8 cellular contexts compared by ENCODE assay signal in genomic region chr1:110035236-110035752, GRCh38. TPM values are rescaled to one million over a fixed set of nuclear protein-coding genes. Genes with fewer than 3 reads are reported as not detected.
DNase-seq lines count a peak whose midpoint lies in the region; ATAC-seq and TF ChIP-seq lines count a peak whose summit lies in the region.

No MANE protein-coding gene starts in this region.

- CTCF ChIA-PET in activated CD8-positive, alpha-beta T cell treated with anti-CD3 and anti-CD28 coated beads, Interleukin-2, amount 10 ng/mL, durations not matched to agents 7 days and 5 days (lab: Charles Lee), result interaction anchor here (0.8 to 5.9 kb wide), 15 partner anchors 13 to 541 kb away, joined by 3 to 41 read pairs (median 4); partner anchors contain the start of genes AHCYL1 and CYB561D1

- H3K36me3 Mint-ChIP-seq in activated CD8-positive, alpha-beta T cell treated with anti-CD3 and anti-CD28 coated beads, Interleukin-2, amount 10 ng/mL, durations not matched to agents 7 days and 5 days (ENCODE audit: low read depth), result peaks cover 21% of the 10 kb centered on the region
- peaks cover 4 to 18% (median 9%) of the 10 kb centered on the region in 3 donors for H3K36me3 Mint-ChIP-seq in immature natural killer cell

- H3K4me3 ChIP-seq in GM12865 (ENCODE audit: low read depth, low read length) (peak overlapping the region; percentile 72), stomach smooth muscle (ENCODE audit: low read length in 2 of 2) (peak overlapping the region; percentile 85 to 93)

- peaks cover 20 to 24% of the 10 kb centered on the region in 2 donors for H3K36me3 ChIP-seq in stomach smooth muscle (ENCODE audit: control insufficient read depth in 2 of 2, insufficient read depth in 2 of 2, low read length in 2 of 2)

- DNase-seq in GM12865 (ENCODE audit: low read depth) (no peak), immature natural killer cell (no peak), NCI-H128 (lab: John Stamatoyannopoulos, UW; ENCODE audit: unreplicated experiment) (no peak)
- no peak for DNase-seq in activated CD8-positive, alpha-beta T cell treated with anti-CD3 and anti-CD28 coated beads, Interleukin-2, amount 10 ng/mL, durations not matched to agents 7 days and 5 days
- no peak for DNase-seq in activated CD8-positive, alpha-beta memory T cell treated with anti-CD3 and anti-CD28 coated beads, Interleukin-2, amount 50 U/mL, for 48 hours

- no peaks in the 10 kb centered on the region for H3K9me3 Mint-ChIP-seq in activated CD8-positive, alpha-beta T cell treated with anti-CD3 and anti-CD28 coated beads, Interleukin-2, amount 10 ng/mL, durations not matched to agents 7 days and 5 days (ENCODE audit: insufficient read depth)
- no peaks in the 10 kb centered on the region for H3K9me3 Mint-ChIP-seq in immature natural killer cell

- peak overlapping the region; percentile 66 for H3K27ac Mint-ChIP-seq in activated CD8-positive, alpha-beta T cell treated with anti-CD3 and anti-CD28 coated beads, Interleukin-2, amount 10 ng/mL, durations not matched to agents 7 days and 5 days
- H3K27ac Mint-ChIP-seq in immature natural killer cell, result peak overlapping the region; percentile 61 to 87 (median 73)

- POLR2A ChIA-PET in activated CD8-positive, alpha-beta T cell treated with anti-CD3 and anti-CD28 coated beads, Interleukin-2, amount 10 ng/mL, durations not matched to agents 7 days and 5 days (lab: Charles Lee), result interaction anchor here (0.8 to 2.2 kb wide), 8 partner anchors 10 to 397 kb away, joined by 3 to 11 read pairs (median 3); partner anchors contain the start of genes AHCYL1 and RBM15

- no peaks in the 10 kb centered on the region for H3K27me3 Mint-ChIP-seq in activated CD8-positive, alpha-beta T cell treated with anti-CD3 and anti-CD28 coated beads, Interleukin-2, amount 10 ng/mL, durations not matched to agents 7 days and 5 days (ENCODE audit: low read depth)
- peaks cover 0 to 6% (median 0%) of the 10 kb centered on the region in 3 donors for H3K27me3 Mint-ChIP-seq in immature natural killer cell (ENCODE audit: low read depth in 3 of 3)

- H3K4me1 ChIP-seq in stomach smooth muscle (ENCODE audit: control insufficient read depth, insufficient read depth, low read length), result peaks cover 10% of the 10 kb centered on the region

- TF ChIP-seq CTCF in GM12865 (IDR thresholded peaks at IDR 0.05; ENCODE audit: insufficient read depth, low read depth, low read length, missing control alignments), result no peak

- H3K9me3 ChIP-seq in stomach smooth muscle (ENCODE audit: control insufficient read depth in 2 of 2, low read length in 2 of 2), result no peaks in the 10 kb centered on the region

- H3K4me3 Mint-ChIP-seq in activated CD8-positive, alpha-beta T cell treated with anti-CD3 and anti-CD28 coated beads, Interleukin-2, amount 10 ng/mL, durations not matched to agents 7 days and 5 days, result peak overlapping the region; percentile 82
- peak overlapping the region; percentile 86 to 89 (median 87) for H3K4me3 Mint-ChIP-seq in immature natural killer cell

- peak overlapping the region; percentile 86 to 87 for H3K9ac ChIP-seq in stomach smooth muscle (ENCODE audit: low read length in 2 of 2)

- ATAC-seq in HG03139 (IDR thresholded peaks at IDR 0.05; ENCODE audit: unreplicated experiment) (peak; percentile 2), HG02870 (IDR thresholded peaks at IDR 0.05; ENCODE audit: unreplicated experiment) (no peak)
- no peak for ATAC-seq in activated CD8-positive, alpha-beta T cell treated with anti-CD3 and anti-CD28 coated beads, Interleukin-2, amount 10 ng/mL, durations not matched to agents 7 days and 5 days

- peak overlapping the region; percentile 87 for H3K27ac ChIP-seq in stomach smooth muscle (ENCODE audit: low read length)

- H3K27me3 ChIP-seq in stomach smooth muscle (ENCODE audit: control insufficient read depth in 1 of 2, insufficient read depth in 2 of 2, low read length in 2 of 2), result no peaks in the 10 kb centered on the region

- peaks cover 56% of the 10 kb centered on the region for H3K4me1 Mint-ChIP-seq in activated CD8-positive, alpha-beta T cell treated with anti-CD3 and anti-CD28 coated beads, Interleukin-2, amount 10 ng/mL, durations not matched to agents 7 days and 5 days (ENCODE audit: low read depth)
- H3K4me1 Mint-ChIP-seq in immature natural killer cell, result peaks cover 47 to 64% of the 10 kb centered on the region in 2 donors

RNA-seq across cellular contexts. Expression of gene STRIP1, which starts 0.9 kb away (rescaled TPM):
- total RNA-seq in activated CD8-positive, alpha-beta T cell treated with anti-CD3 and anti-CD28 coated beads, Interleukin-2, amount 10 ng/mL, durations not matched to agents 7 days and 5 days, result 10 to 100 TPM; 33.2 to 35.9 TPM
- 10 to 100 TPM; 17.7 to 30.4 (median 19.6) TPM for polyA plus RNA-seq in immature natural killer cell

RNA-seq across cellular contexts. Expression of gene ALX3, which starts 35.2 kb away (rescaled TPM):
- total RNA-seq in activated CD8-positive, alpha-beta T cell treated with anti-CD3 and anti-CD28 coated beads, Interleukin-2, amount 10 ng/mL, durations not matched to agents 7 days and 5 days, result not detected
- polyA plus RNA-seq in immature natural killer cell, result not detected

RNA-seq across cellular contexts. Expression of gene AHCYL1, which starts 50.7 kb away (rescaled TPM):
- total RNA-seq in activated CD8-positive, alpha-beta T cell treated with anti-CD3 and anti-CD28 coated beads, Interleukin-2, amount 10 ng/mL, durations not matched to agents 7 days and 5 days, result 10 to 100 TPM; 55.0 to 64.5 TPM
- polyA plus RNA-seq in immature natural killer cell, result 10 to 100 TPM; 30.2 to 75.4 (median 46.4) TPM
